In the genomic region with DNA sequence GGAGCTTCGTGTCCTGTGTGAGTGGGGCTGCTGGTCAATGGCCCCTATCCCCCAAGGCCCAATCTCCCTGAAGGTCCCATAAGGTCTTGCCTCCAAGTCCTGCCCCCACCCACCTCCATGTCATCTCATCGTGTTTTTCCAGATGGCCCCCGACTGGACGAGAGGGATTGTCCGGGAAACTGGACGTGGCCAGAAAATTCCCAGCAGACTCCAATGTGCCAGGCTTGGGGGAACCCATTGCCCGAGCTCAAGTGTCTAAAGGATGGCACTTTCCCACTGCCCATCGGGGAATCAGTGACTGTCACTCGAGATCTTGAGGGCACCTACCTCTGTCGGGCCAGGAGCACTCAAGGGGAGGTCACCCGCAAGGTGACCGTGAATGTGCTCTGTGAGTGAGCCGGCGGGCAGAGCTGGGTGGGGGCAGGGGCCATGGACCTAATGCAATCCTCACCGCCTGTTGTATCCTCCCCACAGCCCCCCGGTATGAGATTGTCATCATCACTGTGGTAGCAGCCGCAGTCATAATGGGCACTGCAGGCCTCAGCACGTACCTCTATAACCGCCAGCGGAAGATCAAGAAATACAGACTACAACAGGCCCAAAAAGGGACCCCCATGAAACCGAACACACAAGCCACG, we compare ENCODE assay signal across 17 cellular contexts. TPM values are rescaled to one million over a fixed set of nuclear protein-coding genes. Genes with fewer than 3 reads are reported as not detected.
A peak's percentile ranks its signal among the peaks of the same experiment; 100 is the strongest.
DNase-seq lines count a peak whose midpoint lies in the region; ATAC-seq and TF ChIP-seq lines count a peak whose summit lies in the region.
"Had no signal": no experiment of that assay in that cellular context is flagged by ENCODE, and none has a peak within 500 bp of the region (broad histone marks: within the 10 kb centered on the region; RNA-seq: fewer than 3 reads in every experiment).

No MANE protein-coding gene starts in this region.

- peak overlapping the region; percentile 24 for H3K4me3 Mint-ChIP-seq in natural killer cell treated with Interleukin-12 subunit alpha and Interleukin-12 subunit beta and Interleukin-15 and Interleukin-18, amount 100 ng/mL, for 72 hours
- no peak overlapping the region for H3K4me3 Mint-ChIP-seq in natural killer cell
- H3K4me3 Mint-ChIP-seq: CD4-positive, alpha-beta T cell had no signal

- no peaks in the 10 kb centered on the region for H3K9me3 Mint-ChIP-seq in natural killer cell treated with Interleukin-12 subunit alpha and Interleukin-12 subunit beta and Interleukin-15 and Interleukin-18, amount 100 ng/mL, for 72 hours
- H3K9me3 Mint-ChIP-seq in natural killer cell: no peaks in the 10 kb centered on the region
- H3K9me3 Mint-ChIP-seq: CD4-positive, alpha-beta T cell had no signal

- H3K27me3 ChIP-seq in left lung: peaks cover 0 to 26% of the 10 kb centered on the region in 2 donors

- no peak overlapping the region for H3K4me3 ChIP-seq in left lung
- H3K4me3 ChIP-seq: PC-9 had no signal

- no peak for DNase-seq in natural killer cell treated with Interleukin-12 subunit alpha and Interleukin-12 subunit beta and Interleukin-15 and Interleukin-18, amount 100 ng/mL, for 72 hours (ENCODE audit: low spot score)
- DNase-seq in natural killer cell (no peak), left lung (no peak), retina (no peak)
- DNase-seq: AML-193; CD4-positive, alpha-beta T cell; DMS79; GOT3; MM.1S; NCI-H1930; NCI-H2171; NCI-H446 treated with DMSO at 0.1 percent for 48 hours; NCI-H774; PC-9; SK-N-SH had no signal

- H3K27me3 Mint-ChIP-seq in natural killer cell treated with Interleukin-12 subunit alpha and Interleukin-12 subunit beta and Interleukin-15 and Interleukin-18, amount 100 ng/mL, for 72 hours: no peaks in the 10 kb centered on the region
- H3K27me3 Mint-ChIP-seq in natural killer cell (ENCODE audit: low read depth in 2 of 2): peaks cover 0 to 18% of the 10 kb centered on the region in 2 donors

- H3K9me3 ChIP-seq in left lung: no peaks in the 10 kb centered on the region
- H3K9me3 ChIP-seq: SK-N-SH had no signal

- TF ChIP-seq CTCF in natural killer cell (IDR thresholded peaks at IDR 0.05) (no peak), left lung (IDR thresholded peaks at IDR 0.05) (no peak)

- peaks cover 0 to 66% of the 10 kb centered on the region in 2 donors for H3K36me3 ChIP-seq in left lung

- H3K27ac Mint-ChIP-seq in natural killer cell treated with Interleukin-12 subunit alpha and Interleukin-12 subunit beta and Interleukin-15 and Interleukin-18, amount 100 ng/mL, for 72 hours: peak overlapping the region in 1 of 2 donors; percentile 26
- peak overlapping the region in 1 of 2 donors; percentile 79 for H3K27ac Mint-ChIP-seq in natural killer cell
- H3K27ac Mint-ChIP-seq: CD4-positive, alpha-beta T cell had no signal

- intact Hi-C loops in natural killer cell (cut with micrococcal nuclease): no loop called here
- intact Hi-C loops in left lung (cut with DNase I): no loop called here

- H3K27ac ChIP-seq in left lung: peak overlapping the region; percentile 7 to 18
- H3K27ac ChIP-seq: PC-9 had no signal

- ATAC-seq in natural killer cell treated with Interleukin-12 subunit alpha and Interleukin-12 subunit beta and Interleukin-15 and Interleukin-18, amount 100 ng/mL, for 72 hours: no peak
- ATAC-seq in natural killer cell (no peak), left lung (no peak), GM18870 (IDR thresholded peaks at IDR 0.05; ENCODE audit: unreplicated experiment) (no peak), GM21360 (IDR thresholded peaks at IDR 0.05; ENCODE audit: unreplicated experiment) (no peak)

- H3K4me1 ChIP-seq in left lung: peaks cover 26 to 95% of the 10 kb centered on the region in 2 donors

- H3K36me3 Mint-ChIP-seq in natural killer cell treated with Interleukin-12 subunit alpha and Interleukin-12 subunit beta and Interleukin-15 and Interleukin-18, amount 100 ng/mL, for 72 hours: peaks cover 16% of the 10 kb centered on the region
- peaks cover 10% of the 10 kb centered on the region for H3K36me3 Mint-ChIP-seq in natural killer cell

- H3K4me1 Mint-ChIP-seq in natural killer cell treated with Interleukin-12 subunit alpha and Interleukin-12 subunit beta and Interleukin-15 and Interleukin-18, amount 100 ng/mL, for 72 hours (ENCODE audit: low read depth in 2 of 2): peaks cover 29 to 48% of the 10 kb centered on the region in 2 donors
- H3K4me1 Mint-ChIP-seq in natural killer cell: peaks cover 25 to 39% of the 10 kb centered on the region in 2 donors

RNA-seq across cellular contexts. Expression of a gene that starts 2.0 kb away (rescaled TPM):
- total RNA-seq in natural killer cell treated with Interleukin-12 subunit alpha and Interleukin-12 subunit beta and Interleukin-15 and Interleukin-18, amount 100 ng/mL, for 72 hours: 1 to 10 TPM; 1.4 to 2.1 TPM
- total RNA-seq in natural killer cell (1 to 10 TPM; 1.3 to 3.6 (median 3.0) TPM), left lung (10 to 100 TPM in 1 of 2 donors, 1 to 10 TPM in 1; 4.5 to 17.9 TPM)

RNA-seq across cellular contexts. Expression of a gene that starts 5.0 kb away (rescaled TPM):
- under 1 TPM; 0.78 to 0.83 TPM for total RNA-seq in natural killer cell treated with Interleukin-12 subunit alpha and Interleukin-12 subunit beta and Interleukin-15 and Interleukin-18, amount 100 ng/mL, for 72 hours
- total RNA-seq in natural killer cell (1 to 10 TPM; 1.1 to 1.6 (median 1.5) TPM), left lung (10 to 100 TPM; 10.2 to 25.7 TPM)
- total RNA-seq: CD4-positive, alpha-beta T cell had no signal

RNA-seq across cellular contexts. Expression of a gene that starts 13.8 kb away (rescaled TPM):
- total RNA-seq in natural killer cell treated with Interleukin-12 subunit alpha and Interleukin-12 subunit beta and Interleukin-15 and Interleukin-18, amount 100 ng/mL, for 72 hours: 100 to 1,000 TPM; 106 to 264 TPM
- total RNA-seq in natural killer cell (10 to 100 TPM; 33.1 to 73.7 (median 56.5) TPM), left lung (100 to 1,000 TPM; 149 to 497 TPM)

RNA-seq across cellular contexts. Expression of a gene that starts 24.9 kb away (rescaled TPM):
- 1 to 10 TPM; 2.5 to 7.3 TPM for total RNA-seq in natural killer cell treated with Interleukin-12 subunit alpha and Interleukin-12 subunit beta and Interleukin-15 and Interleukin-18, amount 100 ng/mL, for 72 hours
- total RNA-seq in natural killer cell (1 to 10 TPM; 1.4 to 2.2 (median 1.9) TPM), left lung (1 to 10 TPM; 2.8 to 7.8 TPM)

RNA-seq across cellular contexts. Expression of a gene that starts 31.1 kb away (rescaled TPM):
- 10 to 100 TPM; 11.4 to 26.4 TPM for total RNA-seq in natural killer cell treated with Interleukin-12 subunit alpha and Interleukin-12 subunit beta and Interleukin-15 and Interleukin-18, amount 100 ng/mL, for 72 hours
- total RNA-seq in natural killer cell: 1 to 10 TPM; 1.7 to 4.1 (median 4.0) TPM
- total RNA-seq in left lung: 10 to 100 TPM; 19.8 to 25.4 TPM

Comparison
In these comparisons a context has a peak if more than half of its experiments do, and no peak if none do; other contexts are left out.
1. RNA of a gene that starts 5.0 kb away (total RNA-seq): 10.2 to 25.7 TPM in left lung; 1.1 to 1.6 TPM in natural killer cell and 0.78 to 0.83 TPM in natural killer cell treated with Interleukin-12 subunit alpha and Interleukin-12 subunit beta and Interleukin-15 and Interleukin-18, amount 100 ng/mL, for 72 hours; every median in the first group is over 4 times any median in the second.